ENCODE assay signal across 26 cellular contexts in genomic region chr10:126667568-126667967, GRCh38. TPM values are rescaled to one million over a fixed set of nuclear protein-coding genes. Genes with fewer than 3 reads are reported as not detected.
DNase-seq lines count a peak whose midpoint lies in the region; FAIRE-seq and TF ChIP-seq lines count a peak whose summit lies in the region.
"Had no signal": no experiment of that assay in that cellular context is flagged by ENCODE, and none has a peak within 500 bp of the region (broad histone marks: within the 10 kb centered on the region; RNA-seq: fewer than 3 reads in every experiment).

No MANE protein-coding gene starts in this region.

- CTCF ChIA-PET in OCI-LY7 (lab: Charles Lee; ENCODE audit: unreplicated experiment) (no interaction called here), GM10248 (lab: Yijun Ruan, JAX) (no interaction called here)

- no peaks in the 10 kb centered on the region for H3K9me2 ChIP-seq in OCI-LY7 (ENCODE audit: insufficient read depth, low read length)

- POLR2A ChIA-PET in OCI-LY7 (lab: Charles Lee) = no interaction called here
- POLR2A ChIA-PET in GM10248 (lab: Yijun Ruan, JAX) = no interaction called here

- intact Hi-C loops in dorsolateral prefrontal cortex (cut with DNase I) = loop anchor here in 1 of 2 donors (10.0 kb wide), 4 partner anchors 63 to 203 kb away; no protein-coding TSS in a partner anchor
- intact Hi-C loops in thyroid gland (cut with DNase I) = no loop called here
- intact Hi-C loops in OCI-LY7 (cut with micrococcal nuclease; ENCODE audit: unreplicated experiment) = no loop called here

- no peak for TF ChIP-seq POLR2A in thyroid gland (IDR thresholded peaks at IDR 0.05)

- WGBS in thyroid gland, 2 donors = 96 to 97% methylated on average over 3 of the region's 3 CpGs

- no peak overlapping the region for H2AFZ ChIP-seq in OCI-LY7 (ENCODE audit: low read length)
- H2AFZ ChIP-seq: GM23338 had no signal

- peak overlapping the region; percentile 41 to 99 (median 97) for H3K27ac ChIP-seq in dorsolateral prefrontal cortex
- H3K27ac ChIP-seq in thyroid gland = no peak overlapping the region
- no peak overlapping the region for H3K27ac ChIP-seq in OCI-LY7 (ENCODE audit: low read depth, low read length, poor library complexity, severe bottlenecking)
- H3K27ac ChIP-seq: A549; BLaER1 treated with 17β-estradiol and CSF1 and Interleukin-3, amounts not matched to agents 10 nM and 100 nM had no signal

- H3K36me3 ChIP-seq in bronchial epithelial cell (ENCODE audit: control insufficient read depth, insufficient read depth, low read length) (no peaks in the 10 kb centered on the region), thyroid gland (no peaks in the 10 kb centered on the region), OCI-LY7 (ENCODE audit: insufficient read depth, low read length) (no peaks in the 10 kb centered on the region)
- H3K36me3 ChIP-seq: BE2C; BLaER1 treated with 17β-estradiol and CSF1 and Interleukin-3, amounts not matched to agents 10 nM and 100 nM had no signal

- FAIRE-seq in bronchial epithelial cell (lab: Jason Lieb, UNC) = peak; percentile 32
- FAIRE-seq: A549, D721Med, GM12891, GM18507 had no signal

- peaks cover 30 to 50% of the 10 kb centered on the region in 2 donors for H3K4me1 ChIP-seq in thyroid gland
- H3K4me1 ChIP-seq in OCI-LY7 (ENCODE audit: insufficient read depth, low read length, poor library complexity, severe bottlenecking) = no peaks in the 10 kb centered on the region
- H3K4me1 ChIP-seq: A549, BE2C had no signal

- no peak overlapping the region for H3K4me2 ChIP-seq in OCI-LY7 (ENCODE audit: low read length)
- H3K4me2 ChIP-seq: A549; BLaER1 treated with 17β-estradiol and CSF1 and Interleukin-3, amounts not matched to agents 10 nM and 100 nM; GM23338 had no signal

- DNase-seq in bronchial epithelial cell (ENCODE audit: low read depth) (no peak), dorsolateral prefrontal cortex (no peak), midbrain (lab: John Stamatoyannopoulos, UW) (peak; percentile 24), superior temporal gyrus (ENCODE audit: extremely low spot score) (peak; percentile 67), thyroid gland (no peak), SHP77 (lab: John Stamatoyannopoulos, UW) (no peak), OCI-LY7 (ENCODE audit: low spot score) (no peak), GM10248 (ENCODE audit: extremely low spot score) (no peak)
- DNase-seq: 8988T; ACHN; AML-193; BE2C; CD4-positive, alpha-beta T cell; CD8-positive, alpha-beta memory T cell; DMS 273 treated with DMSO at 0.1 percent for 48 hours; DMS79; EL; GDM1; H9; HFFc6 had no signal

- H3K9me3 ChIP-seq in thyroid gland (no peaks in the 10 kb centered on the region), OCI-LY7 (ENCODE audit: low read length) (no peaks in the 10 kb centered on the region)
- H3K9me3 ChIP-seq: A549, BE2C had no signal

- H4K20me1 ChIP-seq in OCI-LY7 (ENCODE audit: insufficient read depth, low read length) = no peaks in the 10 kb centered on the region
- H4K20me1 ChIP-seq: BLaER1 treated with 17β-estradiol and CSF1 and Interleukin-3, amounts not matched to agents 10 nM and 100 nM had no signal

- H3K27me3 ChIP-seq in bronchial epithelial cell (ENCODE audit: control insufficient read depth, insufficient read depth, low read length) = no peaks in the 10 kb centered on the region
- H3K27me3 ChIP-seq in dorsolateral prefrontal cortex = peaks cover 0 to 4% (median 0%) of the 10 kb centered on the region in 45 donors
- no peaks in the 10 kb centered on the region for H3K27me3 ChIP-seq in thyroid gland
- H3K27me3 ChIP-seq: BE2C; BLaER1 treated with 17β-estradiol and CSF1 and Interleukin-3, amounts not matched to agents 10 nM and 100 nM had no signal

- H3K79me2 ChIP-seq in OCI-LY7 (ENCODE audit: insufficient read depth, low read depth, low read length) = no peaks in the 10 kb centered on the region

- TF ChIP-seq CTCF in bronchial epithelial cell (IDR thresholded peaks at IDR 0.05; ENCODE audit: insufficient read depth, low read length, severe bottlenecking) (no peak), dorsolateral prefrontal cortex (IDR thresholded peaks at IDR 0.05 in 54 of 56, conservative IDR thresholded peaks at IDR 0.05 in 2 of 56; ENCODE audit: low read depth in 1 of 56, partially characterized antibody in 56 of 56) (no peak), thyroid gland (IDR thresholded peaks at IDR 0.05) (no peak), OCI-LY7 (conservative IDR thresholded peaks at IDR 0.05; ENCODE audit: low read length) (no peak), GM10248 (IDR thresholded peaks at IDR 0.05; ENCODE audit: control extremely low read depth, extremely low read depth, low read depth, missing control alignments) (no peak)

- H3K4me3 ChIP-seq in bronchial epithelial cell (ENCODE audit: low read depth, low read length) = no peak overlapping the region
- H3K4me3 ChIP-seq in dorsolateral prefrontal cortex = peak overlapping the region; percentile 3 to 86 (median 60)
- no peak overlapping the region for H3K4me3 ChIP-seq in thyroid gland (replicated peaks in 1 of 3)
- no peak overlapping the region for H3K4me3 ChIP-seq in OCI-LY7 (ENCODE audit: low read depth, low read length, poor library complexity, severe bottlenecking)
- H3K4me3 ChIP-seq: A549; BLaER1 treated with 17β-estradiol and CSF1 and Interleukin-3, amounts not matched to agents 10 nM and 100 nM; GM23338 had no signal

- no TSS peak for BruUV-seq in OCI-LY7 (replicated peaks; lab: Mats Ljungman, UMichigan)

RNA-seq across cellular contexts. Expression of gene C10orf90, which starts 2.9 kb away (rescaled TPM):
- total RNA-seq in bronchial epithelial cell (not detected in 2 replicates), dorsolateral prefrontal cortex (100 to 1,000 TPM in 6 of 120 experiments, 10 to 100 TPM in 113, 1 to 10 TPM in 1; 8.8 to 166 (median 43.8) TPM), thyroid gland (1 to 10 TPM in 3 of 4 donors, under 1 TPM in 1; 0.45 to 5.1 (median 2.0) TPM), OCI-LY7 (2022) (not detected in 2 replicates)
- total RNA-seq in OCI-LY7 (2014; rRNA removed; shearing (Covaris generic)) = not detected in 2 replicates
- total RNA-seq: CD4-positive, alpha-beta T cell; CD8-positive, alpha-beta memory T cell; H9; HFFc6 had no signal

Comparison
In these comparisons a context has a peak if more than half of its experiments do, and no peak if none do; other contexts are left out.
1. DNase-seq: peak in midbrain (single experiment) and superior temporal gyrus (single experiment); none in bronchial epithelial cell (single experiment), dorsolateral prefrontal cortex (0 of 10), thyroid gland (0 of 2), SHP77 (0 of 2), OCI-LY7 (single experiment) and GM10248 (single experiment).
2. H3K4me3 ChIP-seq: peak in dorsolateral prefrontal cortex (59 of 59); none in bronchial epithelial cell (single experiment), thyroid gland (0 of 3) and OCI-LY7 (single experiment).
3. H3K27ac ChIP-seq: peak in dorsolateral prefrontal cortex (59 of 59); none in thyroid gland (0 of 3) and OCI-LY7 (single experiment).